In the genomic region with DNA sequence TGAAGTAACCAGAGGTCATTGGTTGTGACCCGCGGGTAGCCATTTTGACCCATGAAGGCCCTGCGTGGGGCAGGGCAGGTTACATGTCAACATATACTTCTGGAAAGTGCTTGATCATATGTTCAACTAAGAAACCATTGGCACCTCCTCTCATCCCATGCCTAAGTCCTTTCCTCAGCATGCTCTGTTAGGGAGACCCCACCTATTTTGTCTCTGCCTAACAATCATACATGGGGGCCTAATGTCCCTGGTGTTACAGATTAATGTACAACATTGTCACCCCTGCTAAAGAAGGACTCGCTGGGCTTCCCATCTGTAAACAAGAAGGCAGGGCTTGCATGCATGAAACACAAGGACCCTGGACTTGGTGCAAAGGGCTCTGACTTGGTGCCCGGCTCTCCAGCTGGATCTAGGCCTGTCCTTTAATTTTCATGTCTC, we compare ENCODE assay signal across 1 cellular context.
TF ChIP-seq lines count a peak whose summit lies in the region.

No MANE protein-coding gene starts in this region.

TF ChIP-seq in HepG2, 621 proteins besides CTCF, POLR2A, EP300 and RAD21 (continued from another document and continues in another):
- TF ChIP-seq, protein P1, sequence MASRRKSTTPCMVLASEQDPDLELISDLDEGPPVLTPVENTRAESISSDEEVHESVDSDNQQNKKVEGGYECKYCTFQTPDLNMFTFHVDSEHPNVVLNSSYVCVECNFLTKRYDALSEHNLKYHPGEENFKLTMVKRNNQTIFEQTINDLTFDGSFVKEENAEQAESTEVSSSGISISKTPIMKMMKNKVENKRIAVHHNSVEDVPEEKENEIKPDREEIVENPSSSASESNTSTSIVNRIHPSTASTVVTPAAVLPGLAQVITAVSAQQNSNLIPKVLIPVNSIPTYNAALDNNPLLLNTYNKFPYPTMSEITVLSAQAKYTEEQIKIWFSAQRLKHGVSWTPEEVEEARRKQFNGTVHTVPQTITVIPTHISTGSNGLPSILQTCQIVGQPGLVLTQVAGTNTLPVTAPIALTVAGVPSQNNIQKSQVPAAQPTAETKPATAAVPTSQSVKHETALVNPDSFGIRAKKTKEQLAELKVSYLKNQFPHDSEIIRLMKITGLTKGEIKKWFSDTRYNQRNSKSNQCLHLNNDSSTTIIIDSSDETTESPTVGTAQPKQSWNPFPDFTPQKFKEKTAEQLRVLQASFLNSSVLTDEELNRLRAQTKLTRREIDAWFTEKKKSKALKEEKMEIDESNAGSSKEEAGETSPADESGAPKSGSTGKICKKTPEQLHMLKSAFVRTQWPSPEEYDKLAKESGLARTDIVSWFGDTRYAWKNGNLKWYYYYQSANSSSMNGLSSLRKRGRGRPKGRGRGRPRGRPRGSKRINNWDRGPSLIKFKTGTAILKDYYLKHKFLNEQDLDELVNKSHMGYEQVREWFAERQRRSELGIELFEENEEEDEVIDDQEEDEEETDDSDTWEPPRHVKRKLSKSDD (CRISPR knock-in tag; IDR thresholded peaks at IDR 0.05; ENCODE audit: low read depth), result 0 out of 2 replicates have a peak, but pooled peaks have one; percentile 52
- TF ChIP-seq LCORL (IDR thresholded peaks at IDR 0.05), result no peak
- peak; percentile 70 for TF ChIP-seq LCORL (CRISPR knock-in tag; IDR thresholded peaks at IDR 0.05)
- TF ChIP-seq PITX1 (CRISPR knock-in tag; IDR thresholded peaks at IDR 0.05), result peak; percentile 62
- TF ChIP-seq ZSCAN29 (CRISPR knock-in tag; conservative IDR thresholded peaks at IDR 0.05), result 0 out of 2 replicates have a peak, but pooled peaks have one; percentile 64
- TF ChIP-seq ZNF354B (CRISPR knock-in tag; IDR thresholded peaks at IDR 0.05), result no peak
- TF ChIP-seq KLF13 (CRISPR knock-in tag; IDR thresholded peaks at IDR 0.05), result no peak
- TF ChIP-seq, protein P2, sequence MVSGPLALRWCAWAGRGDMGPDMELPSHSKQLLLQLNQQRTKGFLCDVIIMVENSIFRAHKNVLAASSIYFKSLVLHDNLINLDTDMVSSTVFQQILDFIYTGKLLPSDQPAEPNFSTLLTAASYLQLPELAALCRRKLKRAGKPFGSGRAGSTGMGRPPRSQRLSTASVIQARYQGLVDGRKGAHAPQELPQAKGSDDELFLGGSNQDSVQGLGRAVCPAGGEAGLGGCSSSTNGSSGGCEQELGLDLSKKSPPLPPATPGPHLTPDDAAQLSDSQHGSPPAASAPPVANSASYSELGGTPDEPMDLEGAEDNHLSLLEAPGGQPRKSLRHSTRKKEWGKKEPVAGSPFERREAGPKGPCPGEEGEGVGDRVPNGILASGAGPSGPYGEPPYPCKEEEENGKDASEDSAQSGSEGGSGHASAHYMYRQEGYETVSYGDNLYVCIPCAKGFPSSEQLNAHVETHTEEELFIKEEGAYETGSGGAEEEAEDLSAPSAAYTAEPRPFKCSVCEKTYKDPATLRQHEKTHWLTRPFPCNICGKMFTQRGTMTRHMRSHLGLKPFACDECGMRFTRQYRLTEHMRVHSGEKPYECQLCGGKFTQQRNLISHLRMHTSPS (CRISPR knock-in tag; IDR thresholded peaks at IDR 0.05; ENCODE audit: low read depth), result 0 out of 2 replicates have a peak, but pooled peaks have one; percentile 41
- TF ChIP-seq, protein P3, sequence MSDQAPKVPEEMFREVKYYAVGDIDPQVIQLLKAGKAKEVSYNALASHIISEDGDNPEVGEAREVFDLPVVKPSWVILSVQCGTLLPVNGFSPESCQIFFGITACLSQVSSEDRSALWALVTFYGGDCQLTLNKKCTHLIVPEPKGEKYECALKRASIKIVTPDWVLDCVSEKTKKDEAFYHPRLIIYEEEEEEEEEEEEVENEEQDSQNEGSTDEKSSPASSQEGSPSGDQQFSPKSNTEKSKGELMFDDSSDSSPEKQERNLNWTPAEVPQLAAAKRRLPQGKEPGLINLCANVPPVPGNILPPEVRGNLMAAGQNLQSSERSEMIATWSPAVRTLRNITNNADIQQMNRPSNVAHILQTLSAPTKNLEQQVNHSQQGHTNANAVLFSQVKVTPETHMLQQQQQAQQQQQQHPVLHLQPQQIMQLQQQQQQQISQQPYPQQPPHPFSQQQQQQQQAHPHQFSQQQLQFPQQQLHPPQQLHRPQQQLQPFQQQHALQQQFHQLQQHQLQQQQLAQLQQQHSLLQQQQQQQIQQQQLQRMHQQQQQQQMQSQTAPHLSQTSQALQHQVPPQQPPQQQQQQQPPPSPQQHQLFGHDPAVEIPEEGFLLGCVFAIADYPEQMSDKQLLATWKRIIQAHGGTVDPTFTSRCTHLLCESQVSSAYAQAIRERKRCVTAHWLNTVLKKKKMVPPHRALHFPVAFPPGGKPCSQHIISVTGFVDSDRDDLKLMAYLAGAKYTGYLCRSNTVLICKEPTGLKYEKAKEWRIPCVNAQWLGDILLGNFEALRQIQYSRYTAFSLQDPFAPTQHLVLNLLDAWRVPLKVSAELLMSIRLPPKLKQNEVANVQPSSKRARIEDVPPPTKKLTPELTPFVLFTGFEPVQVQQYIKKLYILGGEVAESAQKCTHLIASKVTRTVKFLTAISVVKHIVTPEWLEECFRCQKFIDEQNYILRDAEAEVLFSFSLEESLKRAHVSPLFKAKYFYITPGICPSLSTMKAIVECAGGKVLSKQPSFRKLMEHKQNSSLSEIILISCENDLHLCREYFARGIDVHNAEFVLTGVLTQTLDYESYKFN (CRISPR knock-in tag; conservative IDR thresholded peaks at IDR 0.05), result peak; percentile 97
- no peak for TF ChIP-seq IKZF1 (IDR thresholded peaks at IDR 0.05)
- TF ChIP-seq, protein P4, sequence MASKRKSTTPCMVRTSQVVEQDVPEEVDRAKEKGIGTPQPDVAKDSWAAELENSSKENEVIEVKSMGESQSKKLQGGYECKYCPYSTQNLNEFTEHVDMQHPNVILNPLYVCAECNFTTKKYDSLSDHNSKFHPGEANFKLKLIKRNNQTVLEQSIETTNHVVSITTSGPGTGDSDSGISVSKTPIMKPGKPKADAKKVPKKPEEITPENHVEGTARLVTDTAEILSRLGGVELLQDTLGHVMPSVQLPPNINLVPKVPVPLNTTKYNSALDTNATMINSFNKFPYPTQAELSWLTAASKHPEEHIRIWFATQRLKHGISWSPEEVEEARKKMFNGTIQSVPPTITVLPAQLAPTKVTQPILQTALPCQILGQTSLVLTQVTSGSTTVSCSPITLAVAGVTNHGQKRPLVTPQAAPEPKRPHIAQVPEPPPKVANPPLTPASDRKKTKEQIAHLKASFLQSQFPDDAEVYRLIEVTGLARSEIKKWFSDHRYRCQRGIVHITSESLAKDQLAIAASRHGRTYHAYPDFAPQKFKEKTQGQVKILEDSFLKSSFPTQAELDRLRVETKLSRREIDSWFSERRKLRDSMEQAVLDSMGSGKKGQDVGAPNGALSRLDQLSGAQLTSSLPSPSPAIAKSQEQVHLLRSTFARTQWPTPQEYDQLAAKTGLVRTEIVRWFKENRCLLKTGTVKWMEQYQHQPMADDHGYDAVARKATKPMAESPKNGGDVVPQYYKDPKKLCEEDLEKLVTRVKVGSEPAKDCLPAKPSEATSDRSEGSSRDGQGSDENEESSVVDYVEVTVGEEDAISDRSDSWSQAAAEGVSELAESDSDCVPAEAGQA (IDR thresholded peaks at IDR 0.05; ENCODE audit: low read depth), result peak; percentile 64; the same call in 1 of the 2 replicates
- TF ChIP-seq, protein P4 (CRISPR knock-in tag; IDR thresholded peaks at IDR 0.05; ENCODE audit: borderline replicate concordance), result no peak
- TF ChIP-seq, protein P5, sequence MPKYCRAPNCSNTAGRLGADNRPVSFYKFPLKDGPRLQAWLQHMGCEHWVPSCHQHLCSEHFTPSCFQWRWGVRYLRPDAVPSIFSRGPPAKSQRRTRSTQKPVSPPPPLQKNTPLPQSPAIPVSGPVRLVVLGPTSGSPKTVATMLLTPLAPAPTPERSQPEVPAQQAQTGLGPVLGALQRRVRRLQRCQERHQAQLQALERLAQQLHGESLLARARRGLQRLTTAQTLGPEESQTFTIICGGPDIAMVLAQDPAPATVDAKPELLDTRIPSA (CRISPR knock-in tag; IDR thresholded peaks at IDR 0.05; ENCODE audit: borderline replicate concordance), result no peak
- no peak for TF ChIP-seq KLF11 (CRISPR knock-in tag; IDR thresholded peaks at IDR 0.05)
- no peak for TF ChIP-seq ZSCAN30 (CRISPR knock-in tag; IDR thresholded peaks at IDR 0.05)
- no peak for TF ChIP-seq MTF1 (CRISPR knock-in tag; IDR thresholded peaks at IDR 0.05)
- TF ChIP-seq, protein P6, sequence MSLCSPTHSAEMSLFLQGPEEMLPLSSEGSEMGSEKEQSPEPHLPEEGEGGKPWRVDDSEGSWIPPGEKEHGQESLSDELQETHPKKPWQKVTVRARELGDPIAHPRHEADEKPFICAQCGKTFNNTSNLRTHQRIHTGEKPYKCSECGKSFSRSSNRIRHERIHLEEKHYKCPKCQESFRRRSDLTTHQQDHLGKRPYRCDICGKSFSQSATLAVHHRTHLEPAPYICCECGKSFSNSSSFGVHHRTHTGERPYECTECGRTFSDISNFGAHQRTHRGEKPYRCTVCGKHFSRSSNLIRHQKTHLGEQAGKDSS (CRISPR knock-in tag; IDR thresholded peaks at IDR 0.05; ENCODE audit: borderline replicate concordance, low read depth), result 0 out of 2 replicates have a peak, but pooled peaks have one; percentile 36
- TF ChIP-seq, protein P7, sequence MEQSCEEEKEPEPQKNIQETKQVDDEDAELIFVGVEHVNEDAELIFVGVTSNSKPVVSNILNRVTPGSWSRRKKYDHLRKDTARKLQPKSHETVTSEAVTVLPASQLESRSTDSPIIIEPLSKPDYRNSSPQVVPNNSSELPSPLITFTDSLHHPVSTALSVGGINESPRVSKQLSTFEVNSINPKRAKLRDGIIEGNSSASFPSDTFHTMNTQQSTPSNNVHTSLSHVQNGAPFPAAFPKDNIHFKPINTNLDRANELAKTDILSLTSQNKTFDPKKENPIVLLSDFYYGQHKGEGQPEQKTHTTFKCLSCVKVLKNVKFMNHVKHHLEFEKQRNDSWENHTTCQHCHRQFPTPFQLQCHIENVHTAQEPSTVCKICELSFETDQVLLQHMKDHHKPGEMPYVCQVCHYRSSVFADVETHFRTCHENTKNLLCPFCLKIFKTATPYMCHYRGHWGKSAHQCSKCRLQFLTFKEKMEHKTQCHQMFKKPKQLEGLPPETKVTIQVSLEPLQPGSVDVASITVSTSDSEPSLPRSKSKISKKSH (CRISPR knock-in tag; IDR thresholded peaks at IDR 0.05; ENCODE audit: borderline replicate concordance), result no peak
- TF ChIP-seq, protein P8, sequence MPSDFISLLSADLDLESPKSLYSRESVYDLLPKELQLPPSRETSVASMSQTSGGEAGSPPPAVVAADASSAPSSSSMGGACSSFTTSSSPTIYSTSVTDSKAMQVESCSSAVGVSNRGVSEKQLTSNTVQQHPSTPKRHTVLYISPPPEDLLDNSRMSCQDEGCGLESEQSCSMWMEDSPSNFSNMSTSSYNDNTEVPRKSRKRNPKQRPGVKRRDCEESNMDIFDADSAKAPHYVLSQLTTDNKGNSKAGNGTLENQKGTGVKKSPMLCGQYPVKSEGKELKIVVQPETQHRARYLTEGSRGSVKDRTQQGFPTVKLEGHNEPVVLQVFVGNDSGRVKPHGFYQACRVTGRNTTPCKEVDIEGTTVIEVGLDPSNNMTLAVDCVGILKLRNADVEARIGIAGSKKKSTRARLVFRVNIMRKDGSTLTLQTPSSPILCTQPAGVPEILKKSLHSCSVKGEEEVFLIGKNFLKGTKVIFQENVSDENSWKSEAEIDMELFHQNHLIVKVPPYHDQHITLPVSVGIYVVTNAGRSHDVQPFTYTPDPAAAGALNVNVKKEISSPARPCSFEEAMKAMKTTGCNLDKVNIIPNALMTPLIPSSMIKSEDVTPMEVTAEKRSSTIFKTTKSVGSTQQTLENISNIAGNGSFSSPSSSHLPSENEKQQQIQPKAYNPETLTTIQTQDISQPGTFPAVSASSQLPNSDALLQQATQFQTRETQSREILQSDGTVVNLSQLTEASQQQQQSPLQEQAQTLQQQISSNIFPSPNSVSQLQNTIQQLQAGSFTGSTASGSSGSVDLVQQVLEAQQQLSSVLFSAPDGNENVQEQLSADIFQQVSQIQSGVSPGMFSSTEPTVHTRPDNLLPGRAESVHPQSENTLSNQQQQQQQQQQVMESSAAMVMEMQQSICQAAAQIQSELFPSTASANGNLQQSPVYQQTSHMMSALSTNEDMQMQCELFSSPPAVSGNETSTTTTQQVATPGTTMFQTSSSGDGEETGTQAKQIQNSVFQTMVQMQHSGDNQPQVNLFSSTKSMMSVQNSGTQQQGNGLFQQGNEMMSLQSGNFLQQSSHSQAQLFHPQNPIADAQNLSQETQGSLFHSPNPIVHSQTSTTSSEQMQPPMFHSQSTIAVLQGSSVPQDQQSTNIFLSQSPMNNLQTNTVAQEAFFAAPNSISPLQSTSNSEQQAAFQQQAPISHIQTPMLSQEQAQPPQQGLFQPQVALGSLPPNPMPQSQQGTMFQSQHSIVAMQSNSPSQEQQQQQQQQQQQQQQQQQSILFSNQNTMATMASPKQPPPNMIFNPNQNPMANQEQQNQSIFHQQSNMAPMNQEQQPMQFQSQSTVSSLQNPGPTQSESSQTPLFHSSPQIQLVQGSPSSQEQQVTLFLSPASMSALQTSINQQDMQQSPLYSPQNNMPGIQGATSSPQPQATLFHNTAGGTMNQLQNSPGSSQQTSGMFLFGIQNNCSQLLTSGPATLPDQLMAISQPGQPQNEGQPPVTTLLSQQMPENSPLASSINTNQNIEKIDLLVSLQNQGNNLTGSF (CRISPR knock-in tag; IDR thresholded peaks at IDR 0.05), result no peak
- peak; percentile 61; the same call in 1 of the 2 replicates for TF ChIP-seq MEIS2 (CRISPR knock-in tag; IDR thresholded peaks at IDR 0.05)
- peak; percentile 55; the same call in 1 of the 2 replicates for TF ChIP-seq FOXA1 (IDR thresholded peaks at IDR 0.05)
- peak; percentile 91 for TF ChIP-seq FOXA1 (CRISPR knock-in tag; IDR thresholded peaks at IDR 0.05)
- no peak for TF ChIP-seq ZNF7 (CRISPR knock-in tag; IDR thresholded peaks at IDR 0.05)
- no peak for TF ChIP-seq HOXA7 (CRISPR knock-in tag; IDR thresholded peaks at IDR 0.05)
- 0 out of 2 replicates have a peak, but pooled peaks have one; percentile 27 for TF ChIP-seq HIVEP1 (CRISPR knock-in tag; IDR thresholded peaks at IDR 0.05)
